Comparison of ENCODE assay signal across 21 cellular contexts in genomic region chr1:155117610-155118009, GRCh38. TPM values are rescaled to one million over a fixed set of nuclear protein-coding genes. Genes with fewer than 3 reads are reported as not detected.
DNase-seq lines count a peak whose midpoint lies in the region; TF ChIP-seq lines count a peak whose summit lies in the region.
"Had no signal": no experiment of that assay in that cellular context is flagged by ENCODE, and none has a peak within 500 bp of the region (broad histone marks: within the 10 kb centered on the region; RNA-seq: fewer than 3 reads in every experiment).

No MANE protein-coding gene starts in this region.

- H3K36me3 ChIP-seq in MM.1S (replicated peaks; ENCODE audit: insufficient read depth, low read length) (no peaks in the 10 kb centered on the region), sigmoid colon (no peaks in the 10 kb centered on the region)
- H3K36me3 ChIP-seq: lower lobe of right lung, Peyer's patch, SJCRH30, stomach, transverse colon had no signal

- TF ChIP-seq CTCF in MM.1S (IDR thresholded peaks at IDR 0.05; ENCODE audit: low read length) (no peak), sigmoid colon (IDR thresholded peaks at IDR 0.05) (no peak)

- H3F3A ChIP-seq in MM.1S (ENCODE audit: insufficient read depth, low read length) = peaks cover 13% of the 10 kb centered on the region; the same call in 1 of the 2 replicates

- H3K27me3 ChIP-seq in MM.1S (replicated peaks; ENCODE audit: insufficient read depth, low read length) (peaks cover 63% of the 10 kb centered on the region), sigmoid colon (peaks cover 0 to 4% (median 0%) of the 10 kb centered on the region in 3 donors)
- H3K27me3 ChIP-seq: Peyer's patch, SJCRH30, transverse colon had no signal

- no peak overlapping the region for H2AFZ ChIP-seq in MM.1S (ENCODE audit: low read length)

- H3K9ac ChIP-seq in MM.1S (ENCODE audit: low read length) = no peak overlapping the region

- H3K4me3 ChIP-seq in MM.1S (ENCODE audit: low read length) = no peak overlapping the region; the same call in 1 of the 2 replicates
- H3K4me3 ChIP-seq in sigmoid colon = no peak overlapping the region
- H3K4me3 ChIP-seq: lower lobe of right lung, Peyer's patch, SJCRH30, stomach, transverse colon had no signal

- no peak for TF ChIP-seq EP300 in sigmoid colon (IDR thresholded peaks at IDR 0.05)

- peaks cover 14% of the 10 kb centered on the region for H3K4me1 ChIP-seq in MM.1S (ENCODE audit: low read length)
- no peaks in the 10 kb centered on the region for H3K4me1 ChIP-seq in sigmoid colon
- H3K4me1 ChIP-seq: lower lobe of right lung, Peyer's patch had no signal

- 28 to 66% methylated on average over 4 of the region's 4 CpGs for WGBS in sigmoid colon, 2 donors

- peak overlapping the region; percentile 53 for H3K4me2 ChIP-seq in MM.1S (ENCODE audit: low read depth, low read length)

- H3K9me3 ChIP-seq in MM.1S (replicated peaks; ENCODE audit: insufficient read depth, low read length) (no peaks in the 10 kb centered on the region), sigmoid colon (no peaks in the 10 kb centered on the region)
- H3K9me3 ChIP-seq: lower lobe of right lung, Peyer's patch, SJCRH30, stomach, transverse colon had no signal

- no peaks in the 10 kb centered on the region for H4K20me1 ChIP-seq in MM.1S (ENCODE audit: insufficient read depth, low read length)

- no peaks in the 10 kb centered on the region for H3K79me2 ChIP-seq in MM.1S (ENCODE audit: low read length)

- H3K27ac ChIP-seq in MM.1S (ENCODE audit: low read length) (no peak overlapping the region), sigmoid colon (no peak overlapping the region)
- H3K27ac ChIP-seq: HL-60, Peyer's patch, SJCRH30, stomach had no signal

- H3K9me2 ChIP-seq in MM.1S (replicated peaks; ENCODE audit: insufficient read depth, low read length) = no peaks in the 10 kb centered on the region

- no peak for TF ChIP-seq POLR2A in sigmoid colon (IDR thresholded peaks at IDR 0.05)

- DNase-seq in NCI-H1436 (lab: John Stamatoyannopoulos, UW) (peak; percentile 31), NCI-H1436 treated with DMSO at 0.1 percent for 48 hours (lab: John Stamatoyannopoulos, UW) (no peak), MM.1S (no peak), NCI-H774 (lab: John Stamatoyannopoulos, UW) (peak; percentile 22), myocyte (ENCODE audit: low read depth) (peak; percentile 53), sigmoid colon (no peak)
- DNase-seq in stimulated activated CD4-positive, alpha-beta T cell treated with anti-CD3 and anti-CD28 coated beads, Interleukin-4, amount 100 ng/mL, for 24 hours = no peak
- DNase-seq in activated CD8-positive, alpha-beta memory T cell treated with anti-CD3 and anti-CD28 coated beads, Interleukin-2, amount 50 U/mL, for 4 hours = no peak
- DNase-seq: activated CD8-positive, alpha-beta T cell treated with anti-CD3 and anti-CD28 coated beads, Interleukin-2, amount 10 ng/mL, durations not matched to agents 7 days and 5 days; activated gamma-delta T cell; activated T-cell treated with anti-CD3 and anti-CD28 coated beads, Interleukin-2, amount 50 U/mL, for 1 hour; HCEC 1CT; kidney; lower lobe of right lung; SJCRH30; stimulated activated CD8-positive, alpha-beta memory T cell treated with anti-CD3 and anti-CD28 coated beads, Interleukin-4, amount 100 ng/mL, for 48 hours; stomach; T-cell; transverse colon had no signal

- intact Hi-C loops in sigmoid colon (cut with DNase I) = no loop called here

RNA-seq across cellular contexts. Expression of gene EFNA1, which starts 10.1 kb away (rescaled TPM):
- total RNA-seq in myocyte (0.59 and 1.4 TPM in 2 replicates), sigmoid colon (10 to 100 TPM; 15.5 to 22.5 (median 16.4) TPM)
- polyA plus RNA-seq in myocyte (2012) = 4.8 TPM
- 100 to 1,000 TPM in 1 of 3 donors, 10 to 100 TPM in 2; 34.7 to 112 (median 48.1) TPM for polyA plus RNA-seq in sigmoid colon
- total RNA-seq: activated CD8-positive, alpha-beta T cell treated with anti-CD3 and anti-CD28 coated beads, Interleukin-2, amount 10 ng/mL, durations not matched to agents 7 days and 5 days had no signal

RNA-seq across cellular contexts. Expression of gene SLC50A1, which starts 18.0 kb away (rescaled TPM):
- total RNA-seq in myocyte (12.2 and 13.4 TPM in 2 replicates), sigmoid colon (10 to 100 TPM in 3 of 4 donors, 1 to 10 TPM in 1; 8.0 to 21.4 (median 14.0) TPM)
- 33.5 TPM for polyA plus RNA-seq in myocyte (2012)
- polyA plus RNA-seq in sigmoid colon = 100 to 1,000 TPM in 1 of 3 donors, 10 to 100 TPM in 2; 46.8 to 151 (median 77.4) TPM

RNA-seq across cellular contexts. Expression of gene DPM3, which starts 22.7 kb away (rescaled TPM):
- 83.9 and 90.0 TPM in 2 replicates for total RNA-seq in myocyte
- 114 TPM for polyA plus RNA-seq in myocyte (2012)
- total RNA-seq in sigmoid colon = 100 to 1,000 TPM in 3 of 4 donors, 10 to 100 TPM in 1; 29.2 to 144 (median 127) TPM
- polyA plus RNA-seq in sigmoid colon = 100 to 1,000 TPM; 143 to 220 (median 196) TPM

RNA-seq across cellular contexts. Expression of gene EFNA3, which starts 39.0 kb away (rescaled TPM):
- 0.56 and 0.88 TPM in 2 replicates for total RNA-seq in myocyte
- 4.6 TPM for polyA plus RNA-seq in myocyte (2012)
- 1 to 10 TPM in 3 of 4 donors, under 1 TPM in 1; 0.27 to 3.0 (median 1.9) TPM for total RNA-seq in sigmoid colon
- polyA plus RNA-seq in sigmoid colon = 1 to 10 TPM; 8.4 to 9.0 (median 8.5) TPM
- total RNA-seq: stomach had no signal

RNA-seq across cellular contexts. Expression of gene EFNA4, which starts 54.1 kb away (rescaled TPM):
- total RNA-seq in myocyte (4.9 and 8.3 TPM in 2 replicates), sigmoid colon (1 to 10 TPM; 1.6 to 5.0 (median 3.1) TPM)
- polyA plus RNA-seq in myocyte (2012) = 6.4 TPM
- polyA plus RNA-seq in sigmoid colon = 10 to 100 TPM; 10.2 to 22.2 (median 12.0) TPM

Comparison
In these comparisons a context has a peak if more than half of its experiments do, and no peak if none do; other contexts are left out.
1. DNase-seq: peak in NCI-H1436 (single experiment), NCI-H774 (single experiment) and myocyte (single experiment); none in NCI-H1436 treated with DMSO at 0.1 percent for 48 hours (single experiment), MM.1S (single experiment), sigmoid colon (single experiment), stimulated activated CD4-positive, alpha-beta T cell treated with anti-CD3 and anti-CD28 coated beads, Interleukin-4, amount 100 ng/mL, for 24 hours (single experiment) and activated CD8-positive, alpha-beta memory T cell treated with anti-CD3 and anti-CD28 coated beads, Interleukin-2, amount 50 U/mL, for 4 hours (single experiment).